11 cellular contexts compared by ENCODE assay signal in genomic region chr4:42167709-42168108, GRCh38. TPM values are rescaled to one million over a fixed set of nuclear protein-coding genes. Genes with fewer than 3 reads are reported as not detected.
DNase-seq lines count a peak whose midpoint lies in the region; ATAC-seq lines count a peak whose summit lies in the region.
"Had no signal": no experiment of that assay in that cellular context is flagged by ENCODE, and none has a peak within 500 bp of the region (broad histone marks: within the 10 kb centered on the region; RNA-seq: fewer than 3 reads in every experiment).

No MANE protein-coding gene starts in this region.

- peak; percentile 35 for DNase-seq in NAMALWA (ENCODE audit: low spot score)
- no peak for DNase-seq in cerebellum (ENCODE audit: low spot score)
- no peak for DNase-seq in activated gamma-delta T cell (lab: John Stamatoyannopoulos, UW)
- DNase-seq in NCI-H1930 (lab: John Stamatoyannopoulos, UW): no peak
- DNase-seq in LoVo (ENCODE audit: low spot score): no peak
- DNase-seq: activated CD8-positive, alpha-beta memory T cell treated with anti-CD3 and anti-CD28 coated beads for 24 hours; erythroblast; trophoblast cell had no signal

- ATAC-seq in GM18502 (IDR thresholded peaks at IDR 0.05; ENCODE audit: poor library complexity, unreplicated experiment) (peak; percentile 100), GM19467 (IDR thresholded peaks at IDR 0.05; ENCODE audit: unreplicated experiment) (peak; percentile 100), HG02981 (IDR thresholded peaks at IDR 0.05; ENCODE audit: unreplicated experiment) (peak; percentile 100)

RNA-seq across cellular contexts. Expression of gene BEND4, which starts 15.3 kb away (rescaled TPM):
- 4.5 TPM for total RNA-seq in cerebellum
